16 cellular contexts compared by ENCODE assay signal in the genomic region with DNA sequence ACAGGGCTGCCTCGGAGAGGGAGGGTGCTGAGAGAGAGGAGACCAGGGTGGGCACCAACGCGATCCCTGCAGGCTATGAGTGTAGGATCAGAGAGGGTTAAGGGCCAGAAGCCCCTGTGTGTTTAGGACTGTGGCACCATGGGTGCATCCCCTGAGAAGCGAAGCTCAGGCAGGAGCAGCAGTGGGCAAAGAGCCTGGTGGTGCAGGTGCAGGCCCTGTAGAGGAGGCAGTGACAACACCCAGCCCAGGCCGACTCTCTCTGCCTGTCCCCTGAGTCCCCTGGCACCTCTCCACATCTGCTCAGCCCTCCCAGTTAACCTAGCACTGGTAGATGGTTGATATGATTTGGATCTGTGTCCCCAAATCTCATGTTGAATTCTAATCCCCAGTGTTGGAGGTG.
DNase-seq lines count a peak whose midpoint lies in the region; ATAC-seq and TF ChIP-seq lines count a peak whose summit lies in the region.
"Had no signal": no experiment of that assay in that cellular context is flagged by ENCODE, and none has a peak within 500 bp of the region (broad histone marks: within the 10 kb centered on the region; RNA-seq: fewer than 3 reads in every experiment).

No MANE protein-coding gene starts in this region.

- H3K9me3 Mint-ChIP-seq in natural killer cell treated with Interleukin-12 subunit alpha and Interleukin-12 subunit beta and Interleukin-15 and Interleukin-18, amount 100 ng/mL, for 72 hours: no peaks in the 10 kb centered on the region
- H3K9me3 Mint-ChIP-seq in natural killer cell: no peaks in the 10 kb centered on the region
- H3K9me3 Mint-ChIP-seq in stimulated activated memory B cell treated with anti-CD40 and anti-IgM and Interleukin-4, amounts not matched to agents 10 μg/mL and 1 μg/mL and 100 μg/mL, for 72 hours: no peaks in the 10 kb centered on the region

- no peak for TF ChIP-seq CTCF in natural killer cell (IDR thresholded peaks at IDR 0.05)
- no peak for TF ChIP-seq CTCF in WERI-Rb-1 (IDR thresholded peaks at IDR 0.05; ENCODE audit: low read depth, low read length)

- H3K27me3 ChIP-seq in WERI-Rb-1 (ENCODE audit: insufficient read depth, low read depth, severe bottlenecking): no peaks in the 10 kb centered on the region

- H3K27ac Mint-ChIP-seq in natural killer cell treated with Interleukin-12 subunit alpha and Interleukin-12 subunit beta and Interleukin-15 and Interleukin-18, amount 100 ng/mL, for 72 hours: no peak overlapping the region
- no peak overlapping the region for H3K27ac Mint-ChIP-seq in natural killer cell
- H3K27ac Mint-ChIP-seq in stimulated activated memory B cell treated with anti-CD40 and anti-IgM and Interleukin-4, amounts not matched to agents 10 μg/mL and 1 μg/mL and 100 μg/mL, for 72 hours: no peak overlapping the region

- H3K9me3 ChIP-seq in WERI-Rb-1 (ENCODE audit: severe bottlenecking): no peaks in the 10 kb centered on the region

- H3K36me3 Mint-ChIP-seq in natural killer cell treated with Interleukin-12 subunit alpha and Interleukin-12 subunit beta and Interleukin-15 and Interleukin-18, amount 100 ng/mL, for 72 hours: no peaks in the 10 kb centered on the region
- no peaks in the 10 kb centered on the region for H3K36me3 Mint-ChIP-seq in natural killer cell
- no peaks in the 10 kb centered on the region for H3K36me3 Mint-ChIP-seq in stimulated activated memory B cell treated with anti-CD40 and anti-IgM and Interleukin-4, amounts not matched to agents 10 μg/mL and 1 μg/mL and 100 μg/mL, for 72 hours
- H3K36me3 Mint-ChIP-seq: CD4-positive, alpha-beta memory T cell had no signal

- intact Hi-C loops in natural killer cell (cut with micrococcal nuclease): no loop called here

- ATAC-seq in natural killer cell treated with Interleukin-12 subunit alpha and Interleukin-12 subunit beta and Interleukin-15 and Interleukin-18, amount 100 ng/mL, for 72 hours: peak; percentile 41 to 54
- no peak for ATAC-seq in natural killer cell
- ATAC-seq in stimulated activated memory B cell treated with anti-CD40 and anti-IgM and Interleukin-4, amounts not matched to agents 10 μg/mL and 1 μg/mL and 100 μg/mL, for 72 hours: peak; percentile 31
- ATAC-seq in GM21423 (IDR thresholded peaks at IDR 0.05; ENCODE audit: unreplicated experiment): no peak

- H3K4me3 Mint-ChIP-seq in natural killer cell treated with Interleukin-12 subunit alpha and Interleukin-12 subunit beta and Interleukin-15 and Interleukin-18, amount 100 ng/mL, for 72 hours: no peak overlapping the region
- no peak overlapping the region for H3K4me3 Mint-ChIP-seq in natural killer cell
- H3K4me3 Mint-ChIP-seq in stimulated activated memory B cell treated with anti-CD40 and anti-IgM and Interleukin-4, amounts not matched to agents 10 μg/mL and 1 μg/mL and 100 μg/mL, for 72 hours: no peak overlapping the region
- H3K4me3 Mint-ChIP-seq: CD4-positive, alpha-beta memory T cell had no signal

- no peak overlapping the region for H3K27ac ChIP-seq in WERI-Rb-1
- H3K27ac ChIP-seq: 22Rv1, GM23248, HL-60 had no signal

- H3K27me3 Mint-ChIP-seq in natural killer cell treated with Interleukin-12 subunit alpha and Interleukin-12 subunit beta and Interleukin-15 and Interleukin-18, amount 100 ng/mL, for 72 hours: peaks cover 16 to 29% of the 10 kb centered on the region in 2 donors
- H3K27me3 Mint-ChIP-seq in natural killer cell (ENCODE audit: low read depth in 2 of 2): peaks cover 21 to 59% of the 10 kb centered on the region in 2 donors
- H3K27me3 Mint-ChIP-seq in stimulated activated memory B cell treated with anti-CD40 and anti-IgM and Interleukin-4, amounts not matched to agents 10 μg/mL and 1 μg/mL and 100 μg/mL, for 72 hours: peaks cover 21% of the 10 kb centered on the region

- DNase-seq in NCI-H1694 treated with DMSO at 0.1 percent for 48 hours (lab: John Stamatoyannopoulos, UW) (peak; percentile 53), NCI-H1694 (lab: John Stamatoyannopoulos, UW) (no peak), natural killer cell (no peak), WERI-Rb-1 (peak; percentile 43)
- DNase-seq in natural killer cell treated with Interleukin-12 subunit alpha and Interleukin-12 subunit beta and Interleukin-15 and Interleukin-18, amount 100 ng/mL, for 72 hours (ENCODE audit: low spot score): no peak
- no peak for DNase-seq in activated effector memory CD4-positive, alpha-beta T cell treated with Interleukin-2 at 50 U/mL for 16 hours
- DNase-seq: AML-193; C1 segment of cervical spinal cord; CD4-positive, alpha-beta memory T cell; DMS79; EL; GM23248 had no signal

- peaks cover 0 to 3% of the 10 kb centered on the region in 2 donors for H3K4me1 Mint-ChIP-seq in natural killer cell treated with Interleukin-12 subunit alpha and Interleukin-12 subunit beta and Interleukin-15 and Interleukin-18, amount 100 ng/mL, for 72 hours (ENCODE audit: low read depth in 2 of 2)
- H3K4me1 Mint-ChIP-seq in natural killer cell: no peaks in the 10 kb centered on the region
- no peaks in the 10 kb centered on the region for H3K4me1 Mint-ChIP-seq in stimulated activated memory B cell treated with anti-CD40 and anti-IgM and Interleukin-4, amounts not matched to agents 10 μg/mL and 1 μg/mL and 100 μg/mL, for 72 hours
- H3K4me1 Mint-ChIP-seq: CD4-positive, alpha-beta memory T cell had no signal

- no peaks in the 10 kb centered on the region for H3K36me3 ChIP-seq in WERI-Rb-1

- no peak overlapping the region for H3K4me3 ChIP-seq in WERI-Rb-1 (ENCODE audit: low read depth, low read length)
- H3K4me3 ChIP-seq: GM23248 had no signal

Comparison
In these comparisons a context has a peak if more than half of its experiments do, and no peak if none do; other contexts are left out.
1. DNase-seq: peak in NCI-H1694 treated with DMSO at 0.1 percent for 48 hours (single experiment) and WERI-Rb-1 (single experiment); none in NCI-H1694 (single experiment), natural killer cell treated with Interleukin-12 subunit alpha and Interleukin-12 subunit beta and Interleukin-15 and Interleukin-18, amount 100 ng/mL, for 72 hours (single experiment), natural killer cell (single experiment) and activated effector memory CD4-positive, alpha-beta T cell treated with Interleukin-2 at 50 U/mL for 16 hours (single experiment).
2. ATAC-seq: peak in natural killer cell treated with Interleukin-12 subunit alpha and Interleukin-12 subunit beta and Interleukin-15 and Interleukin-18, amount 100 ng/mL, for 72 hours (2 of 2) and stimulated activated memory B cell treated with anti-CD40 and anti-IgM and Interleukin-4, amounts not matched to agents 10 μg/mL and 1 μg/mL and 100 μg/mL, for 72 hours (single experiment); none in natural killer cell (0 of 3) and GM21423 (single experiment).